1 cellular context compared by ENCODE assay signal in genomic region chr7:139776486-139777303, GRCh38.
TF ChIP-seq lines count a peak whose summit lies in the region.

No MANE protein-coding gene starts in this region.

TF ChIP-seq in HepG2, 621 proteins besides CTCF, POLR2A, EP300 and RAD21 (continued from another document and continues in another):
- no peak for TF ChIP-seq ZBTB49 (CRISPR knock-in tag; IDR thresholded peaks at IDR 0.05; ENCODE audit: borderline replicate concordance)
- no peak for TF ChIP-seq FOXA3 (CRISPR knock-in tag; IDR thresholded peaks at IDR 0.05)
- TF ChIP-seq U2AF2 (IDR thresholded peaks at IDR 0.05; ENCODE audit: low read depth, low read length): no peak
- TF ChIP-seq ZNF230 (CRISPR knock-in tag; IDR thresholded peaks at IDR 0.05): 0 out of 2 replicates have a peak, but pooled peaks have one; percentile 61
- TF ChIP-seq ZNF350 (CRISPR knock-in tag; IDR thresholded peaks at IDR 0.05; ENCODE audit: borderline replicate concordance, low read depth): peak; percentile 17; the same call in 1 of the 2 replicates
- no peak for TF ChIP-seq ZNF709 (CRISPR knock-in tag; IDR thresholded peaks at IDR 0.05)
- no peak for TF ChIP-seq PRDM4 (CRISPR knock-in tag; IDR thresholded peaks at IDR 0.05; ENCODE audit: borderline replicate concordance)
- no peak for TF ChIP-seq FOXP1 (IDR thresholded peaks at IDR 0.05)
- no peak for TF ChIP-seq FOXP1 (CRISPR knock-in tag; IDR thresholded peaks at IDR 0.05)
- TF ChIP-seq TAF1 (CRISPR knock-in tag; IDR thresholded peaks at IDR 0.05): peak; percentile 23; the same call in 1 of the 2 replicates
- TF ChIP-seq ZBTB2 (CRISPR knock-in tag; IDR thresholded peaks at IDR 0.05; ENCODE audit: low read depth): no peak
- no peak for TF ChIP-seq KAT2B (IDR thresholded peaks at IDR 0.05; ENCODE audit: borderline replicate concordance, low read depth, low read length)
- no peak for TF ChIP-seq ZNF207 (IDR thresholded peaks at IDR 0.05; ENCODE audit: borderline replicate concordance)
- no peak for TF ChIP-seq RCOR2 (CRISPR knock-in tag; IDR thresholded peaks at IDR 0.05)
- no peak for TF ChIP-seq ZNF326 (CRISPR knock-in tag; IDR thresholded peaks at IDR 0.05; ENCODE audit: borderline replicate concordance)
- TF ChIP-seq CEBPZ (IDR thresholded peaks at IDR 0.05; ENCODE audit: low read length): no peak
- TF ChIP-seq NFRKB (IDR thresholded peaks at IDR 0.05): no peak
- no peak for TF ChIP-seq ESRRA (CRISPR knock-in tag; IDR thresholded peaks at IDR 0.05; ENCODE audit: low read depth)
- TF ChIP-seq FOXP4 (CRISPR knock-in tag; IDR thresholded peaks at IDR 0.05): 0 out of 2 replicates have a peak, but pooled peaks have one; percentile 13
- no peak for TF ChIP-seq ATF6 (CRISPR knock-in tag; conservative IDR thresholded peaks at IDR 0.05)
- TF ChIP-seq ZNF121 (CRISPR knock-in tag; IDR thresholded peaks at IDR 0.05): no peak
- no peak for TF ChIP-seq SPEN (CRISPR knock-in tag; IDR thresholded peaks at IDR 0.05; ENCODE audit: low read depth)
- TF ChIP-seq ZBTB46 (CRISPR knock-in tag; IDR thresholded peaks at IDR 0.05; ENCODE audit: borderline replicate concordance): no peak
- no peak for TF ChIP-seq E2F5 (CRISPR knock-in tag; conservative IDR thresholded peaks at IDR 0.05)
- no peak for TF ChIP-seq NR2F6 (IDR thresholded peaks at IDR 0.05)
- no peak for TF ChIP-seq NR2F6 (CRISPR knock-in tag; IDR thresholded peaks at IDR 0.05)
- no peak for TF ChIP-seq DNMT1 (CRISPR knock-in tag; IDR thresholded peaks at IDR 0.05)
- TF ChIP-seq PLRG1 (conservative IDR thresholded peaks at IDR 0.05): no peak
- TF ChIP-seq ZNF180 (CRISPR knock-in tag; IDR thresholded peaks at IDR 0.05; ENCODE audit: borderline replicate concordance, low read depth): no peak
- TF ChIP-seq ZNF703 (CRISPR knock-in tag; IDR thresholded peaks at IDR 0.05; ENCODE audit: borderline replicate concordance): no peak
- TF ChIP-seq ZNF44 (CRISPR knock-in tag; IDR thresholded peaks at IDR 0.05): 0 out of 2 replicates have a peak, but pooled peaks have one; percentile 64
- no peak for TF ChIP-seq ZNF558 (CRISPR knock-in tag; IDR thresholded peaks at IDR 0.05; ENCODE audit: borderline replicate concordance)
- TF ChIP-seq ARNTL (CRISPR knock-in tag; IDR thresholded peaks at IDR 0.05): no peak
- TF ChIP-seq MEIS2 (CRISPR knock-in tag; IDR thresholded peaks at IDR 0.05): no peak
- no peak for TF ChIP-seq BRF2 (CRISPR knock-in tag; IDR thresholded peaks at IDR 0.05)
- TF ChIP-seq NR2F2 (IDR thresholded peaks at IDR 0.05; ENCODE audit: borderline replicate concordance, low read depth): no peak
- no peak for TF ChIP-seq LBX2 (CRISPR knock-in tag; IDR thresholded peaks at IDR 0.05; ENCODE audit: borderline replicate concordance)
- no peak for TF ChIP-seq TIGD3 (CRISPR knock-in tag; IDR thresholded peaks at IDR 0.05; ENCODE audit: borderline replicate concordance)
- no peak; the same call in 1 of the 2 replicates for TF ChIP-seq HDAC6 (IDR thresholded peaks at IDR 0.05; ENCODE audit: low read depth, low read length)
- no peak for TF ChIP-seq ZNF879 (CRISPR knock-in tag; IDR thresholded peaks at IDR 0.05)
